ENCODE assay signal across 1 cellular context in genomic region chr6:31446999-31447789, GRCh38.
TF ChIP-seq lines count a peak whose summit lies in the region.

No MANE protein-coding gene starts in this region.

TF ChIP-seq in K562, 482 proteins besides CTCF, POLR2A, EP300 and RAD21 (continued from another document):
- TF ChIP-seq DACH1 (IDR thresholded peaks at IDR 0.05; ENCODE audit: partially characterized antibody): peak; percentile 95
